ENCODE assay signal across 1 cellular context in genomic region chr10:93893646-93894515, GRCh38.
A peak's percentile ranks its signal among the peaks of the same experiment; 100 is the strongest.
TF ChIP-seq lines count a peak whose summit lies in the region.

Gene SLC35G1, plus strand, starts transcription at chr10:93893978. Its CDS starts 56 bp downstream, at chr10:93894034.

TF ChIP-seq in HepG2, 621 proteins besides CTCF, POLR2A, EP300 and RAD21 (continued from another document):
- TF ChIP-seq ATF5 (CRISPR knock-in tag; IDR thresholded peaks at IDR 0.05; ENCODE audit: low read depth) (no peak), ZNF879 (CRISPR knock-in tag; IDR thresholded peaks at IDR 0.05) (0 out of 2 replicates have a peak, but pooled peaks have one; percentile 47), ASH2L (IDR thresholded peaks at IDR 0.05; ENCODE audit: insufficient read length, low read depth, low read length) (peak; percentile 24), DNMT1 (CRISPR knock-in tag; IDR thresholded peaks at IDR 0.05) (no peak), KDM5B (CRISPR knock-in tag; IDR thresholded peaks at IDR 0.05; ENCODE audit: borderline replicate concordance) (peak; percentile 64; the same call in 1 of the 2 replicates), NFATC3 (CRISPR knock-in tag; IDR thresholded peaks at IDR 0.05) (no peak), HINFP (CRISPR knock-in tag; IDR thresholded peaks at IDR 0.05; ENCODE audit: low read depth) (0 out of 2 replicates have a peak, but pooled peaks have one; percentile 50), TMF1 (CRISPR knock-in tag; IDR thresholded peaks at IDR 0.05; ENCODE audit: low read depth) (0 out of 2 replicates have a peak, but pooled peaks have one; percentile 20), MAFK (conservative IDR thresholded peaks at IDR 0.05 in 1 of 2, IDR thresholded peaks at IDR 0.05 in 1 of 2; ENCODE audit: low read length in 2 of 2) (no peak), MED8 (CRISPR knock-in tag; IDR thresholded peaks at IDR 0.05; ENCODE audit: insufficient replicate concordance) (peak; percentile 34), ZNF407 (CRISPR knock-in tag; IDR thresholded peaks at IDR 0.05; ENCODE audit: not compliant biosample characterization) (peak; percentile 54), PCBP1 (IDR thresholded peaks at IDR 0.05; ENCODE audit: borderline replicate concordance, low read depth, low read length) (no peak), ZNF766 (CRISPR knock-in tag; IDR thresholded peaks at IDR 0.05; ENCODE audit: borderline replicate concordance) (0 out of 2 replicates have a peak, but pooled peaks have one; percentile 20), THAP11 (CRISPR knock-in tag; IDR thresholded peaks at IDR 0.05) (peak; percentile 28; the same call in 1 of the 2 replicates), ETV5 (CRISPR knock-in tag; IDR thresholded peaks at IDR 0.05; ENCODE audit: borderline replicate concordance) (peak; percentile 14; the same call in 1 of the 2 replicates), PHF8 (CRISPR knock-in tag; IDR thresholded peaks at IDR 0.05) (peak; percentile 59), MYC (CRISPR knock-in tag; IDR thresholded peaks at IDR 0.05; ENCODE audit: borderline replicate concordance) (peak; percentile 54; the same call in 1 of the 2 replicates), HNRNPLL (IDR thresholded peaks at IDR 0.05; ENCODE audit: low read depth, low read length, poor library complexity, severe bottlenecking) (peak; percentile 51), KAT8 (CRISPR knock-in tag; IDR thresholded peaks at IDR 0.05) (peak; percentile 40; the same call in 1 of the 2 replicates), HOXA3 (CRISPR knock-in tag; IDR thresholded peaks at IDR 0.05) (peak; percentile 71)
- TF ChIP-seq, protein P1, sequence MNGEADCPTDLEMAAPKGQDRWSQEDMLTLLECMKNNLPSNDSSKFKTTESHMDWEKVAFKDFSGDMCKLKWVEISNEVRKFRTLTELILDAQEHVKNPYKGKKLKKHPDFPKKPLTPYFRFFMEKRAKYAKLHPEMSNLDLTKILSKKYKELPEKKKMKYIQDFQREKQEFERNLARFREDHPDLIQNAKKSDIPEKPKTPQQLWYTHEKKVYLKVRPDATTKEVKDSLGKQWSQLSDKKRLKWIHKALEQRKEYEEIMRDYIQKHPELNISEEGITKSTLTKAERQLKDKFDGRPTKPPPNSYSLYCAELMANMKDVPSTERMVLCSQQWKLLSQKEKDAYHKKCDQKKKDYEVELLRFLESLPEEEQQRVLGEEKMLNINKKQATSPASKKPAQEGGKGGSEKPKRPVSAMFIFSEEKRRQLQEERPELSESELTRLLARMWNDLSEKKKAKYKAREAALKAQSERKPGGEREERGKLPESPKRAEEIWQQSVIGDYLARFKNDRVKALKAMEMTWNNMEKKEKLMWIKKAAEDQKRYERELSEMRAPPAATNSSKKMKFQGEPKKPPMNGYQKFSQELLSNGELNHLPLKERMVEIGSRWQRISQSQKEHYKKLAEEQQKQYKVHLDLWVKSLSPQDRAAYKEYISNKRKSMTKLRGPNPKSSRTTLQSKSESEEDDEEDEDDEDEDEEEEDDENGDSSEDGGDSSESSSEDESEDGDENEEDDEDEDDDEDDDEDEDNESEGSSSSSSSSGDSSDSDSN (CRISPR knock-in tag; IDR thresholded peaks at IDR 0.05), result peak; percentile 40; the same call in 1 of the 2 replicates
- TF ChIP-seq, protein P2, sequence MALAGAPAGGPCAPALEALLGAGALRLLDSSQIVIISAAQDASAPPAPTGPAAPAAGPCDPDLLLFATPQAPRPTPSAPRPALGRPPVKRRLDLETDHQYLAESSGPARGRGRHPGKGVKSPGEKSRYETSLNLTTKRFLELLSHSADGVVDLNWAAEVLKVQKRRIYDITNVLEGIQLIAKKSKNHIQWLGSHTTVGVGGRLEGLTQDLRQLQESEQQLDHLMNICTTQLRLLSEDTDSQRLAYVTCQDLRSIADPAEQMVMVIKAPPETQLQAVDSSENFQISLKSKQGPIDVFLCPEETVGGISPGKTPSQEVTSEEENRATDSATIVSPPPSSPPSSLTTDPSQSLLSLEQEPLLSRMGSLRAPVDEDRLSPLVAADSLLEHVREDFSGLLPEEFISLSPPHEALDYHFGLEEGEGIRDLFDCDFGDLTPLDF (CRISPR knock-in tag; IDR thresholded peaks at IDR 0.05), result 0 out of 2 replicates have a peak, but pooled peaks have one; percentile 31
- TF ChIP-seq, protein P3, sequence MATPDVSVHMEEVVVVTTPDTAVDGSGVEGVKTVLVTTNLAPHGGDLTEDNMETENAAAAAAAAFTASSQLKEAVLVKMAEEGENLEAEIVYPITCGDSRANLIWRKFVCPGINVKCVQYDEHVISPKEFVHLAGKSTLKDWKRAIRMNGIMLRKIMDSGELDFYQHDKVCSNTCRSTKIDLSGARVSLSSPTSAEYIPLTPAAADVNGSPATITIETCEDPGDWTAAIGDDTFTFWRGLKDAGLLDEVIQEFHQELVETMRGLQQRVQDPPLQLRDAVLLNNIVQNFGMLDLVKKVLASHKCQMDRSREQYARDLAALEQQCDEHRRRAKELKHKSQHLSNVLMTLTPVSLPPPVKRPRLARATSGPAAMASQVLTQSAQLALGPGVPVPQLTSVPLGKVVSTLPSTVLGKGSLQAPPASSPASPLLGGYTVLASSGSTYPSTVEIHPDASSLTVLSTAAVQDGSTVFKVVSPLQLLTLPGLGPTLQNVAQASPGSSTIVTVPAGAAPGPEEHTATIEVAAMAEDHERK (CRISPR knock-in tag; IDR thresholded peaks at IDR 0.05; ENCODE audit: low read depth), result no peak
TF ChIP-seq in HepG2: peak in this region for 92.
